Comparison of ENCODE assay signal across 21 cellular contexts in genomic region chr19:47316513-47316912, GRCh38. TPM values are rescaled to one million over a fixed set of nuclear protein-coding genes. Genes with fewer than 3 reads are reported as not detected.
DNase-seq lines count a peak whose midpoint lies in the region; ATAC-seq, FAIRE-seq and TF ChIP-seq lines count a peak whose summit lies in the region.
"Had no signal": no experiment of that assay in that cellular context is flagged by ENCODE, and none has a peak within 500 bp of the region (broad histone marks: within the 10 kb centered on the region; RNA-seq: fewer than 3 reads in every experiment).

No MANE protein-coding gene starts in this region.

- no peak for TF ChIP-seq RAD21 in K562 (CRISPR knock-in tag; conservative IDR thresholded peaks at IDR 0.05 in 1 of 2, IDR thresholded peaks at IDR 0.05 in 1 of 2)

- H3K4me2 ChIP-seq in K562 (ENCODE audit: insufficient read depth, low read length) (no peak overlapping the region), Karpas-422 (ENCODE audit: low read depth, low read length, poor library complexity, severe bottlenecking) (no peak overlapping the region)

- H3K36me3 ChIP-seq in K562 (ENCODE audit: control insufficient read depth, insufficient read depth, low read length) (no peaks in the 10 kb centered on the region), Karpas-422 (ENCODE audit: insufficient read depth, low read length) (no peaks in the 10 kb centered on the region)
- H3K36me3 ChIP-seq: HAP-1 had no signal

- peak overlapping the region; percentile 0 for H3K4me3 Mint-ChIP-seq in natural killer cell treated with Interleukin-12 subunit alpha and Interleukin-12 subunit beta and Interleukin-15 and Interleukin-18, amount 100 ng/mL, for 72 hours
- H3K4me3 Mint-ChIP-seq in natural killer cell, result no peak overlapping the region
- no peak overlapping the region for H3K4me3 Mint-ChIP-seq in Calu3 (ENCODE audit: low read depth, unreplicated experiment)
- H3K4me3 Mint-ChIP-seq: CD4-positive, CD25-positive, alpha-beta regulatory T cell; CD8-positive, alpha-beta T cell had no signal

- H3K9ac ChIP-seq in K562 (ENCODE audit: insufficient read depth in 1 of 2, low read depth in 2 of 2, low read length in 2 of 2), result no peak overlapping the region
- H3K9ac ChIP-seq in Karpas-422 (ENCODE audit: low read length), result no peak overlapping the region

- BruUV-seq in Calu3 (replicated peaks; lab: Mats Ljungman, UMichigan) (no TSS peak), K562 (replicated peaks; lab: Mats Ljungman, UMichigan) (no TSS peak)

- H3K27ac ChIP-seq in K562 (ENCODE audit: extremely low read depth, low read depth, low read length), result no peak overlapping the region
- H3K27ac ChIP-seq in Karpas-422 (ENCODE audit: low read length), result no peak overlapping the region

- H3K9me1 ChIP-seq in K562 (ENCODE audit: control insufficient read depth, insufficient read depth, low read length), result no peaks in the 10 kb centered on the region

- DNase-seq in natural killer cell treated with Interleukin-12 subunit alpha and Interleukin-12 subunit beta and Interleukin-15 and Interleukin-18, amount 100 ng/mL, for 72 hours (ENCODE audit: low spot score), result no peak
- no peak for DNase-seq in natural killer cell
- no peak for DNase-seq in Calu3
- DNase-seq in K562 (ENCODE audit: extremely low read depth in 1 of 4, low spot score in 3 of 4), result no peak
- DNase-seq in Karpas-422, result no peak
- DNase-seq in MV-4-11 (lab: John Stamatoyannopoulos, UW), result no peak
- DNase-seq: 8988T; C1 segment of cervical spinal cord; CD4-positive, CD25-positive, alpha-beta regulatory T cell; CD8-positive, alpha-beta T cell; DMS53; DMS79 treated with DMSO at 0.1 percent for 48 hours; GOT3 had no signal

- TF ChIP-seq POLR2A in K562 (conservative IDR thresholded peaks at IDR 0.05), result no peak

- no peak for FAIRE-seq in K562 (lab: Jason Lieb, UNC)
- FAIRE-seq: GM12892, H54 had no signal

- H3K4me1 Mint-ChIP-seq in natural killer cell treated with Interleukin-12 subunit alpha and Interleukin-12 subunit beta and Interleukin-15 and Interleukin-18, amount 100 ng/mL, for 72 hours (ENCODE audit: low read depth in 2 of 2), result peaks cover 10 to 16% of the 10 kb centered on the region in 2 donors
- H3K4me1 Mint-ChIP-seq in natural killer cell (no peaks in the 10 kb centered on the region), Calu3 (ENCODE audit: low read depth, unreplicated experiment) (peaks cover 36% of the 10 kb centered on the region)
- H3K4me1 Mint-ChIP-seq: CD4-positive, CD25-positive, alpha-beta regulatory T cell had no signal

- TF ChIP-seq EP300 in K562 (IDR thresholded peaks at IDR 0.05; ENCODE audit: low read length), result no peak

- H3K27ac Mint-ChIP-seq in natural killer cell treated with Interleukin-12 subunit alpha and Interleukin-12 subunit beta and Interleukin-15 and Interleukin-18, amount 100 ng/mL, for 72 hours, result peak overlapping the region in 1 of 2 donors; percentile 12
- H3K27ac Mint-ChIP-seq in natural killer cell, result no peak overlapping the region
- peak overlapping the region; percentile 74 for H3K27ac Mint-ChIP-seq in Calu3 (ENCODE audit: unreplicated experiment)
- H3K27ac Mint-ChIP-seq: CD4-positive, CD25-positive, alpha-beta regulatory T cell; CD8-positive, alpha-beta T cell had no signal

- POLR2A ChIA-PET in K562 (lab: Yijun Ruan, JAX), result interaction anchor here (1.5 kb wide), 1 partner anchor 13 kb away, joined by 5 read pairs; no protein-coding TSS in a partner anchor

- WGBS in K562 (ENCODE audit: insufficient coverage, low coverage, missing lambda C conversion rate), result 75% methylated on average over 4 of the region's 4 CpGs

- H4K20me1 ChIP-seq in K562 (replicated peaks; ENCODE audit: control insufficient read depth, insufficient read depth, low read length) (no peaks in the 10 kb centered on the region), Karpas-422 (ENCODE audit: insufficient read depth, low read depth, low read length) (no peaks in the 10 kb centered on the region)

- in situ Hi-C loops in K562 (cut with MboI), result no loop called here

- H3K79me2 ChIP-seq in K562 (ENCODE audit: control insufficient read depth, insufficient read depth, low read length) (no peaks in the 10 kb centered on the region), Karpas-422 (ENCODE audit: low read length) (no peaks in the 10 kb centered on the region)

- H3K9me3 Mint-ChIP-seq in natural killer cell treated with Interleukin-12 subunit alpha and Interleukin-12 subunit beta and Interleukin-15 and Interleukin-18, amount 100 ng/mL, for 72 hours, result no peaks in the 10 kb centered on the region
- no peaks in the 10 kb centered on the region for H3K9me3 Mint-ChIP-seq in natural killer cell
- no peaks in the 10 kb centered on the region for H3K9me3 Mint-ChIP-seq in Calu3 (ENCODE audit: low read depth, unreplicated experiment)
- H3K9me3 Mint-ChIP-seq: CD8-positive, alpha-beta T cell had no signal

- no peak overlapping the region for H3K4me3 ChIP-seq in K562
- H3K4me3 ChIP-seq in Karpas-422 (ENCODE audit: low read length), result no peak overlapping the region
- H3K4me3 ChIP-seq: HAP-1 had no signal

- H3K4me1 ChIP-seq in K562 (replicated peaks in 1 of 2; ENCODE audit: control insufficient read depth in 2 of 2, insufficient read depth in 2 of 2, low read length in 2 of 2) (peaks cover 11 to 27% of the 10 kb centered on the region in 2 experiments; a peak in 4 of 5 replicates), Karpas-422 (ENCODE audit: low read length) (peaks cover 5% of the 10 kb centered on the region)
- H3K4me1 ChIP-seq: HAP-1 had no signal

- H2AFZ ChIP-seq in K562 (ENCODE audit: low read depth, low read length) (no peak overlapping the region), Karpas-422 (ENCODE audit: low read length) (no peak overlapping the region)

- no peaks in the 10 kb centered on the region for H3K9me2 ChIP-seq in Karpas-422 (replicated peaks; ENCODE audit: insufficient read depth, low read length)

- no peaks in the 10 kb centered on the region for H3K9me3 ChIP-seq in K562 (replicated peaks; ENCODE audit: control insufficient read depth, insufficient read depth, low read depth, low read length)
- no peaks in the 10 kb centered on the region for H3K9me3 ChIP-seq in Karpas-422 (ENCODE audit: low read length)
- H3K9me3 ChIP-seq: HAP-1 had no signal

- H3K27me3 ChIP-seq in K562 (ENCODE audit: control insufficient read depth in 2 of 2, insufficient read depth in 2 of 2, low read length in 2 of 2) (no peaks in the 10 kb centered on the region), Karpas-422 (ENCODE audit: low read length) (no peaks in the 10 kb centered on the region)

- ATAC-seq in natural killer cell treated with Interleukin-12 subunit alpha and Interleukin-12 subunit beta and Interleukin-15 and Interleukin-18, amount 100 ng/mL, for 72 hours, result no peak
- ATAC-seq in natural killer cell (no peak), K562 (no peak), HG02970 (IDR thresholded peaks at IDR 0.05; ENCODE audit: low FRiP score, unreplicated experiment) (no peak)
- ATAC-seq: CD8-positive, alpha-beta T cell had no signal

- H3K36me3 Mint-ChIP-seq in natural killer cell treated with Interleukin-12 subunit alpha and Interleukin-12 subunit beta and Interleukin-15 and Interleukin-18, amount 100 ng/mL, for 72 hours, result no peaks in the 10 kb centered on the region
- no peaks in the 10 kb centered on the region for H3K36me3 Mint-ChIP-seq in natural killer cell
- H3K36me3 Mint-ChIP-seq in Calu3 (ENCODE audit: insufficient read depth, unreplicated experiment), result peaks cover 24% of the 10 kb centered on the region
- H3K36me3 Mint-ChIP-seq: CD4-positive, CD25-positive, alpha-beta regulatory T cell; CD8-positive, alpha-beta T cell had no signal

- peaks cover 15 to 18% of the 10 kb centered on the region in 2 donors for H3K27me3 Mint-ChIP-seq in natural killer cell treated with Interleukin-12 subunit alpha and Interleukin-12 subunit beta and Interleukin-15 and Interleukin-18, amount 100 ng/mL, for 72 hours
- H3K27me3 Mint-ChIP-seq in natural killer cell (ENCODE audit: low read depth in 2 of 2) (peaks cover 0 to 18% of the 10 kb centered on the region in 2 donors), Calu3 (ENCODE audit: unreplicated experiment) (peaks cover 17% of the 10 kb centered on the region)

- CTCF ChIA-PET in Calu3 (lab: Charles Lee) (no interaction called here), K562 (lab: Yijun Ruan, JAX; ENCODE audit: low intra/inter-chr PET ratio) (no interaction called here)

- intact Hi-C loops in natural killer cell (cut with micrococcal nuclease), result no loop called here
- intact Hi-C loops in Calu3 (cut with micrococcal nuclease; ENCODE audit: unreplicated experiment), result no loop called here
- intact Hi-C loops in K562 (cut with micrococcal nuclease), result no loop called here

- TF ChIP-seq CTCF in natural killer cell (IDR thresholded peaks at IDR 0.05) (no peak), Calu3 (IDR thresholded peaks at IDR 0.05; ENCODE audit: unreplicated experiment) (no peak), K562 (IDR thresholded peaks at IDR 0.05 in 2 of 3, conservative IDR thresholded peaks at IDR 0.05 in 1 of 3; ENCODE audit: insufficient read depth in 2 of 3, low read depth in 1 of 3, low read length in 3 of 3) (no peak)

RNA-seq across cellular contexts. Expression of gene C5AR1, which starts 6.9 kb away (rescaled TPM):
- 1 to 10 TPM; 1.3 to 7.6 TPM for total RNA-seq in natural killer cell treated with Interleukin-12 subunit alpha and Interleukin-12 subunit beta and Interleukin-15 and Interleukin-18, amount 100 ng/mL, for 72 hours
- total RNA-seq in natural killer cell (10 to 100 TPM; 11.4 to 42.7 (median 28.7) TPM), Calu3 (2022) (6.2 and 11.9 TPM in 2 replicates), K562 (2014; rRNA removed) (not detected in 2 replicates), K562 (2014; rRNA removed; fragmentation: Illumina TruSeq; extraction: Trizol) (not detected in 2 replicates), K562 (2015; rRNA removed; fragmentation: Illumina TruSeq; extraction: Trizol) (0.08 and 0.40 TPM in 2 replicates), K562 (2021) (0.51 and 1.6 TPM in 2 replicates)
- total RNA-seq in K562 (2011; cell fraction: chromatin; rRNA removed; ENCODE audit: low replicate concordance), result 3.1 and 4.0 TPM in 2 replicates
- 1.4 and 1.7 TPM in 2 replicates for total RNA-seq in K562 (2011; cell fraction: nucleolus; rRNA removed)
- 1.1 and 2.1 TPM in 2 replicates for total RNA-seq in K562 (2011; cell fraction: nucleoplasm; rRNA removed)
- polyA plus RNA-seq in K562 (2011; rRNA removed) (0.11 and 0.46 TPM in 2 replicates), K562 (2014; fragmentation: Illumina TruSeq; extraction: Trizol) (0.06 and 0.17 TPM in 2 replicates), K562 (2014; fragmentation: Nextera tagmentation; extraction: Ambion mirVana) (under 1 TPM; 0.17 TPM), K562 (2014; rRNA removed) (0.09 TPM in 1 of 2 replicates, not detected in the other)
- 0.10 and 0.12 TPM in 2 replicates for polyA plus RNA-seq in K562 (2011; cell fraction: cytosol; rRNA removed)
- polyA plus RNA-seq in K562 (2011; cell fraction: nucleus; rRNA removed), result 1.8 and 3.6 TPM in 2 replicates
- 0.12 and 1.2 TPM in 2 replicates for polyA plus RNA-seq in K562 (2012)
- polyA minus RNA-seq in K562 (2011; rRNA and poly(A)+ RNA removed), result not detected in 2 replicates
- polyA minus RNA-seq in K562 (2011; cell fraction: cytosol; rRNA and poly(A)+ RNA removed), result 3.0 TPM in 1 of 2 replicates, not detected in the other
- polyA minus RNA-seq in K562 (2011; cell fraction: nucleus; rRNA and poly(A)+ RNA removed), result 0.67 TPM in 1 of 2 replicates, not detected in the other
- total RNA-seq in Karpas-422 (2014; rRNA removed; shearing (Covaris generic); ENCODE audit: low replicate concordance), result 0.11 and 0.41 TPM in 2 replicates
- total RNA-seq: Daoy had no signal

RNA-seq across cellular contexts. Expression of gene C5AR2, which starts 15.5 kb away (rescaled TPM):
- 1 to 10 TPM in 1 of 2 donors, under 1 TPM in 1; 0.19 to 2.6 TPM for total RNA-seq in natural killer cell treated with Interleukin-12 subunit alpha and Interleukin-12 subunit beta and Interleukin-15 and Interleukin-18, amount 100 ng/mL, for 72 hours
- total RNA-seq in natural killer cell, result 10 to 100 TPM in 1 of 3 donors, 1 to 10 TPM in 2; 4.3 to 15.5 (median 8.3) TPM
- 0.31 TPM in 1 of 2 replicates, not detected in the other for total RNA-seq in Calu3 (2022)
- total RNA-seq in K562 (2011; cell fraction: chromatin; rRNA removed; ENCODE audit: low replicate concordance), result 0.77 and 1.6 TPM in 2 replicates
- 1.2 and 1.4 TPM in 2 replicates for total RNA-seq in K562 (2011; cell fraction: nucleolus; rRNA removed)
- 0.66 and 0.92 TPM in 2 replicates for total RNA-seq in K562 (2011; cell fraction: nucleoplasm; rRNA removed)
- total RNA-seq in K562 (2014; rRNA removed), result 0.78 and 1.1 TPM in 2 replicates
- total RNA-seq in K562 (2014; rRNA removed; fragmentation: Illumina TruSeq; extraction: Trizol), result 0.07 and 0.13 TPM in 2 replicates
- 0.04 and 0.15 TPM in 2 replicates for total RNA-seq in K562 (2015; rRNA removed; fragmentation: Illumina TruSeq; extraction: Trizol)
- total RNA-seq in K562 (2021), result 0.51 and 0.63 TPM in 2 replicates
- polyA plus RNA-seq in K562 (2011; rRNA removed), result 0.15 and 0.21 TPM in 2 replicates
- polyA plus RNA-seq in K562 (2011; cell fraction: cytosol; rRNA removed), result 0.12 and 0.69 TPM in 2 replicates
- polyA plus RNA-seq in K562 (2011; cell fraction: nucleus; rRNA removed), result 0.74 and 1.5 TPM in 2 replicates
- 0.22 TPM in 2 replicates for polyA plus RNA-seq in K562 (2012)
- 0.10 and 0.28 TPM in 2 replicates for polyA plus RNA-seq in K562 (2014; fragmentation: Illumina TruSeq; extraction: Trizol)
- polyA plus RNA-seq in K562 (2014; fragmentation: Nextera tagmentation; extraction: Ambion mirVana), result under 1 TPM; 0.01 to 0.13 TPM
- 0.24 and 0.43 TPM in 2 replicates for polyA plus RNA-seq in K562 (2014; rRNA removed)
- 0.06 and 0.53 TPM in 2 replicates for polyA minus RNA-seq in K562 (2011; rRNA and poly(A)+ RNA removed)
- polyA minus RNA-seq in K562 (2011; cell fraction: cytosol; rRNA and poly(A)+ RNA removed), result 0.19 TPM in 1 of 2 replicates, not detected in the other
- 0.33 and 0.40 TPM in 2 replicates for polyA minus RNA-seq in K562 (2011; cell fraction: nucleus; rRNA and poly(A)+ RNA removed)
- 1.1 TPM in 1 of 2 replicates, not detected in the other for total RNA-seq in Karpas-422 (2014; rRNA removed; shearing (Covaris generic); ENCODE audit: low replicate concordance)
- total RNA-seq: A673; CD8-positive, alpha-beta T cell; G401 had no signal
- polyA plus RNA-seq: BJ had no signal

RNA-seq across cellular contexts. Expression of gene DHX34, which starts 32.6 kb away (rescaled TPM):
- total RNA-seq in natural killer cell treated with Interleukin-12 subunit alpha and Interleukin-12 subunit beta and Interleukin-15 and Interleukin-18, amount 100 ng/mL, for 72 hours, result 10 to 100 TPM; 17.7 to 43.9 TPM
- total RNA-seq in natural killer cell (10 to 100 TPM; 19.8 to 25.9 (median 20.0) TPM), Calu3 (2022) (51.4 and 51.6 TPM in 2 replicates), K562 (2014; rRNA removed) (32.9 and 39.8 TPM in 2 replicates), K562 (2014; rRNA removed; fragmentation: Illumina TruSeq; extraction: Trizol) (8.7 and 10.8 TPM in 2 replicates), K562 (2015; rRNA removed; fragmentation: Illumina TruSeq; extraction: Trizol) (15.0 and 15.9 TPM in 2 replicates), K562 (2021) (42.0 and 42.6 TPM in 2 replicates)
- 53.0 and 146 TPM in 2 replicates for total RNA-seq in K562 (2011; cell fraction: chromatin; rRNA removed; ENCODE audit: low replicate concordance)
- 97.4 and 98.7 TPM in 2 replicates for total RNA-seq in K562 (2011; cell fraction: nucleolus; rRNA removed)
- total RNA-seq in K562 (2011; cell fraction: nucleoplasm; rRNA removed), result 51.2 and 61.0 TPM in 2 replicates
- polyA plus RNA-seq in K562 (2011; rRNA removed) (9.6 and 13.9 TPM in 2 replicates), K562 (2014; fragmentation: Illumina TruSeq; extraction: Trizol) (16.1 and 24.9 TPM in 2 replicates), K562 (2014; fragmentation: Nextera tagmentation; extraction: Ambion mirVana) (under 1 TPM; 0.36 to 0.41 TPM), K562 (2014; rRNA removed) (29.1 and 30.1 TPM in 2 replicates)
- 8.9 and 22.2 TPM in 2 replicates for polyA plus RNA-seq in K562 (2011; cell fraction: cytosol; rRNA removed)
- 76.0 and 111 TPM in 2 replicates for polyA plus RNA-seq in K562 (2011; cell fraction: nucleus; rRNA removed)
- 22.3 and 23.7 TPM in 2 replicates for polyA plus RNA-seq in K562 (2012)
- 7.0 and 11.3 TPM in 2 replicates for polyA minus RNA-seq in K562 (2011; rRNA and poly(A)+ RNA removed)
- 16.7 and 17.6 TPM in 2 replicates for polyA minus RNA-seq in K562 (2011; cell fraction: cytosol; rRNA and poly(A)+ RNA removed)
- polyA minus RNA-seq in K562 (2011; cell fraction: nucleus; rRNA and poly(A)+ RNA removed), result 30.8 and 33.1 TPM in 2 replicates
- total RNA-seq in Karpas-422 (2014; rRNA removed; shearing (Covaris generic); ENCODE audit: low replicate concordance), result 17.4 and 41.5 TPM in 2 replicates

RNA-seq across cellular contexts. Expression of gene INAFM1, which starts 41.8 kb away (rescaled TPM):
- 10 to 100 TPM; 14.0 to 16.1 TPM for total RNA-seq in natural killer cell treated with Interleukin-12 subunit alpha and Interleukin-12 subunit beta and Interleukin-15 and Interleukin-18, amount 100 ng/mL, for 72 hours
- total RNA-seq in natural killer cell (10 to 100 TPM in 1 of 3 donors, 1 to 10 TPM in 2; 9.1 to 10.3 (median 9.5) TPM), Calu3 (2022) (12.9 and 13.9 TPM in 2 replicates), K562 (2014; rRNA removed) (11.3 and 15.0 TPM in 2 replicates), K562 (2014; rRNA removed; fragmentation: Illumina TruSeq; extraction: Trizol) (0.95 and 1.2 TPM in 2 replicates), K562 (2015; rRNA removed; fragmentation: Illumina TruSeq; extraction: Trizol) (2.1 and 2.3 TPM in 2 replicates), K562 (2021) (26.6 and 30.9 TPM in 2 replicates)
- total RNA-seq in K562 (2011; cell fraction: chromatin; rRNA removed; ENCODE audit: low replicate concordance), result 3.9 and 14.1 TPM in 2 replicates
- 15.3 and 23.8 TPM in 2 replicates for total RNA-seq in K562 (2011; cell fraction: nucleolus; rRNA removed)
- total RNA-seq in K562 (2011; cell fraction: nucleoplasm; rRNA removed), result 10.9 and 11.0 TPM in 2 replicates
- polyA plus RNA-seq in K562 (2011; rRNA removed) (3.1 and 7.8 TPM in 2 replicates), K562 (2014; fragmentation: Illumina TruSeq; extraction: Trizol) (4.6 and 8.8 TPM in 2 replicates), K562 (2014; fragmentation: Nextera tagmentation; extraction: Ambion mirVana) (under 1 TPM; 0.71 to 0.87 TPM), K562 (2014; rRNA removed) (21.8 and 27.1 TPM in 2 replicates)
- 7.5 and 28.4 TPM in 2 replicates for polyA plus RNA-seq in K562 (2011; cell fraction: cytosol; rRNA removed)
- 10.8 and 17.8 TPM in 2 replicates for polyA plus RNA-seq in K562 (2011; cell fraction: nucleus; rRNA removed)
- 13.9 and 22.8 TPM in 2 replicates for polyA plus RNA-seq in K562 (2012)
- polyA minus RNA-seq in K562 (2011; rRNA and poly(A)+ RNA removed), result 0.28 and 0.45 TPM in 2 replicates
- polyA minus RNA-seq in K562 (2011; cell fraction: cytosol; rRNA and poly(A)+ RNA removed), result 6.3 and 7.8 TPM in 2 replicates
- polyA minus RNA-seq in K562 (2011; cell fraction: nucleus; rRNA and poly(A)+ RNA removed), result 3.9 and 5.7 TPM in 2 replicates
- total RNA-seq in Karpas-422 (2014; rRNA removed; shearing (Covaris generic); ENCODE audit: low replicate concordance), result 4.6 and 8.4 TPM in 2 replicates
